In genomic region chr2:113246606-113247005, GRCh38 we compare ENCODE assay signal across 31 cellular contexts. TPM values are rescaled to one million over a fixed set of nuclear protein-coding genes. Genes with fewer than 3 reads are reported as not detected.
"Had no signal": no experiment of that assay in that cellular context is flagged by ENCODE, and none has a peak within 500 bp of the region (broad histone marks: within the 10 kb centered on the region; RNA-seq: fewer than 3 reads in every experiment).

No MANE protein-coding gene starts in this region.

- DNase-seq: activated CD4-positive, alpha-beta T cell treated with anti-CD3 and anti-CD28 coated beads for 36 hours; activated CD4-positive, alpha-beta T cell treated with anti-CD3 and anti-CD28 coated beads, Interleukin-2, amount 10 ng/mL, durations not matched to agents 7 days and 5 days; activated CD4-positive, alpha-beta T cell treated with anti-CD3 and anti-CD28 coated beads, Interleukin-2, amount 50 U/mL, for 48 hours; activated CD8-positive, alpha-beta T cell treated with anti-CD3 and anti-CD28 coated beads, Interleukin-2, amount 10 ng/mL, durations not matched to agents 7 days and 5 days; activated gamma-delta T cell treated with Interleukin-2 at 50 U/mL for 16 hours; activated naive CD4-positive, alpha-beta T cell treated with anti-CD3 and anti-CD28 coated beads for 36 hours; activated T-cell treated with anti-CD3 and anti-CD28 coated beads, Interleukin-2, amount 50 U/mL, for 24 hours; adrenal gland; body of pancreas; caudate nucleus; NCI-H1105; NCI-H1417 treated with DMSO at 0.1 percent for 48 hours; NCI-H1694; NCI-H1930; NCI-H2081 treated with DMSO at 0.1 percent for 48 hours; NCI-H226; NCI-H446 treated with DMSO at 0.1 percent for 48 hours; NCI-H524; NCI-H69; NCI-H82; SHP77; SJCRH30 had no signal

- H3K4me3 Mint-ChIP-seq: activated CD4-positive, alpha-beta T cell treated with anti-CD3 and anti-CD28 coated beads for 36 hours; activated CD4-positive, alpha-beta T cell treated with anti-CD3 and anti-CD28 coated beads, Interleukin-2, amount 10 ng/mL, durations not matched to agents 7 days and 5 days; activated CD8-positive, alpha-beta T cell treated with anti-CD3 and anti-CD28 coated beads, Interleukin-2, amount 10 ng/mL, durations not matched to agents 7 days and 5 days; activated naive CD4-positive, alpha-beta T cell treated with anti-CD3 and anti-CD28 coated beads for 36 hours; activated T-cell treated with anti-CD3 and anti-CD28 coated beads, Interleukin-2, amount 50 U/mL, for 24 hours; T-helper 2 cell treated with Interferon-gamma antibody and Interleukin-4, amounts not matched to agents 5 μg/mL and 100 μg/mL, for 36 hours; WTC11 had no signal

- H3K27ac Mint-ChIP-seq: activated CD4-positive, alpha-beta T cell treated with anti-CD3 and anti-CD28 coated beads for 36 hours; activated naive CD4-positive, alpha-beta T cell treated with anti-CD3 and anti-CD28 coated beads for 36 hours; activated naive CD4-positive, alpha-beta T cell treated with anti-CD3 and anti-CD28 coated beads, Interleukin-2, amount 50 U/mL, for 72 hours; activated T-cell treated with anti-CD3 and anti-CD28 coated beads, Interleukin-2, amount 50 U/mL, for 24 hours; T-helper 2 cell treated with Interferon-gamma antibody and Interleukin-4, amounts not matched to agents 5 μg/mL and 100 μg/mL, for 36 hours; WTC11 had no signal

- ATAC-seq: activated CD4-positive, alpha-beta T cell treated with anti-CD3 and anti-CD28 coated beads for 36 hours; activated CD4-positive, CD25-positive, alpha-beta regulatory T cell treated with anti-CD3 and anti-CD28 coated beads, Interleukin-2, amount 50 U/mL, for 24 hours; activated CD8-positive, alpha-beta T cell treated with anti-CD3 and anti-CD28 coated beads, Interleukin-2, amount 10 ng/mL, durations not matched to agents 7 days and 5 days; activated naive CD4-positive, alpha-beta T cell treated with anti-CD3 and anti-CD28 coated beads, Interleukin-2, amount 50 U/mL, for 72 hours; body of pancreas; Panc1; WTC11 had no signal

- H3K27me3 ChIP-seq: adrenal gland, body of pancreas, SJCRH30 had no signal

- H3K27me3 Mint-ChIP-seq: activated CD4-positive, alpha-beta T cell treated with anti-CD3 and anti-CD28 coated beads for 36 hours; activated T-cell treated with anti-CD3 and anti-CD28 coated beads, Interleukin-2, amount 50 U/mL, for 24 hours had no signal

- H3K36me3 ChIP-seq: adrenal gland, SJCRH30 had no signal

- H3K9me3 Mint-ChIP-seq: activated CD4-positive, alpha-beta T cell treated with anti-CD3 and anti-CD28 coated beads, Interleukin-2, amount 10 ng/mL, durations not matched to agents 7 days and 5 days; activated naive CD4-positive, alpha-beta T cell treated with anti-CD3 and anti-CD28 coated beads for 36 hours; activated naive CD4-positive, alpha-beta T cell treated with anti-CD3 and anti-CD28 coated beads, Interleukin-2, amount 50 U/mL, for 72 hours; activated T-cell treated with anti-CD3 and anti-CD28 coated beads, Interleukin-2, amount 50 U/mL, for 24 hours; T-helper 2 cell treated with Interferon-gamma antibody and Interleukin-4, amounts not matched to agents 5 μg/mL and 100 μg/mL, for 36 hours; WTC11 had no signal

- H3K27ac ChIP-seq: adrenal gland, body of pancreas, SJCRH30, SK-N-MC had no signal

- H3K36me3 Mint-ChIP-seq: activated naive CD4-positive, alpha-beta T cell treated with anti-CD3 and anti-CD28 coated beads, Interleukin-2, amount 50 U/mL, for 72 hours; WTC11 had no signal

- H3K4me3 ChIP-seq: adrenal gland, body of pancreas, SJCRH30, SK-N-MC had no signal

- H3K9me3 ChIP-seq: adrenal gland, body of pancreas had no signal

- FAIRE-seq: astrocyte, bronchial epithelial cell, TTC549 had no signal

RNA-seq across cellular contexts. Expression of gene PAX8, which starts 32.1 kb away (rescaled TPM):
- total RNA-seq: bronchial epithelial cell had no signal
